ENCODE assay signal across 13 cellular contexts in genomic region chrX:110414273-110414672, GRCh38. TPM values are rescaled to one million over a fixed set of nuclear protein-coding genes. Genes with fewer than 3 reads are reported as not detected.
DNase-seq lines count a peak whose midpoint lies in the region; ATAC-seq and TF ChIP-seq lines count a peak whose summit lies in the region.
"Had no signal": no experiment of that assay in that cellular context is flagged by ENCODE, and none has a peak within 500 bp of the region (broad histone marks: within the 10 kb centered on the region; RNA-seq: fewer than 3 reads in every experiment).

No MANE protein-coding gene starts in this region.

- H3K36me3 ChIP-seq in OCI-LY3 (replicated peaks; ENCODE audit: low read depth, low read length) = no peaks in the 10 kb centered on the region
- no peaks in the 10 kb centered on the region for H3K36me3 ChIP-seq in uterus

- DNase-seq in uterus = no peak
- no peak for DNase-seq in GM10248 (ENCODE audit: extremely low spot score)
- DNase-seq in inferior parietal cortex (ENCODE audit: extremely low spot score) = no peak
- no peak for DNase-seq in stimulated activated CD4-positive, alpha-beta T cell treated with anti-CD3 and anti-CD28 coated beads, Interleukin-4, amount 100 ng/mL, for 24 hours
- DNase-seq: ACHN; activated CD4-positive, alpha-beta T cell treated with anti-CD3 and anti-CD28 coated beads, Interleukin-2, amount 50 U/mL, for 4 hours; activated naive CD4-positive, alpha-beta T cell treated with anti-CD3 and anti-CD28 coated beads for 36 hours; kidney glomerular epithelial cell; stimulated activated CD4-positive, alpha-beta T cell treated with anti-CD3 and anti-CD28 coated beads, Interleukin-12 subunit alpha, Interleukin-12 subunit beta, amount 100 ng/mL, for 4 hours had no signal

- H3K4me1 ChIP-seq in OCI-LY3 (ENCODE audit: low read length) (peaks cover 33% of the 10 kb centered on the region), uterus (no peaks in the 10 kb centered on the region)

- no peak overlapping the region for H3K9ac ChIP-seq in OCI-LY3 (ENCODE audit: low read length)

- peak overlapping the region; percentile 58 for H3K4me2 ChIP-seq in OCI-LY3 (ENCODE audit: low read length)

- no peaks in the 10 kb centered on the region for H3K79me2 ChIP-seq in OCI-LY3 (ENCODE audit: low read length)

- no peak for TF ChIP-seq POLR2A in uterus (IDR thresholded peaks at IDR 0.05)

- no peak for TF ChIP-seq CTCF in OCI-LY3 (IDR thresholded peaks at IDR 0.05; ENCODE audit: low read depth, low read length)
- no peak for TF ChIP-seq CTCF in uterus (IDR thresholded peaks at IDR 0.05)
- TF ChIP-seq CTCF in GM10248 (IDR thresholded peaks at IDR 0.05; ENCODE audit: control extremely low read depth, extremely low read depth, low read depth, missing control alignments) = no peak

- POLR2A ChIA-PET in GM10248 (lab: Yijun Ruan, JAX) = no interaction called here

- peak overlapping the region; percentile 20 for H3K4me3 ChIP-seq in OCI-LY3 (ENCODE audit: low read length)
- no peak overlapping the region for H3K4me3 ChIP-seq in uterus

- H4K20me1 ChIP-seq in OCI-LY3 (ENCODE audit: insufficient read depth, low read length) = no peaks in the 10 kb centered on the region

- ATAC-seq in GM18502 (IDR thresholded peaks at IDR 0.05; ENCODE audit: poor library complexity, unreplicated experiment) (peak; percentile 33), GM21390 (IDR thresholded peaks at IDR 0.05; ENCODE audit: unreplicated experiment) (peak; percentile 27), HG03025 (IDR thresholded peaks at IDR 0.05; ENCODE audit: low FRiP score, unreplicated experiment) (peak; percentile 7)

- no peaks in the 10 kb centered on the region for H3K9me3 ChIP-seq in OCI-LY3 (ENCODE audit: insufficient read depth, low read length)
- H3K9me3 ChIP-seq in uterus = no peaks in the 10 kb centered on the region

- intact Hi-C loops in uterus (cut with DNase I; ENCODE audit: low total_unique reads) = no loop called here

- H3K27ac ChIP-seq in OCI-LY3 (ENCODE audit: low read length) = peak overlapping the region; percentile 57
- no peak overlapping the region for H3K27ac ChIP-seq in uterus

- H2AFZ ChIP-seq in OCI-LY3 (ENCODE audit: low read depth, low read length) = no peak overlapping the region

- H3K27me3 ChIP-seq in OCI-LY3 (ENCODE audit: low read depth, low read length) (peaks cover 5% of the 10 kb centered on the region; the same call in 1 of the 2 replicates), uterus (no peaks in the 10 kb centered on the region)

- CTCF ChIA-PET in GM10248 (lab: Yijun Ruan, JAX) = interaction anchor here (1.4 to 16.1 kb wide), 3 partner anchors 18 to 268 kb away, joined by 3 to 450 read pairs (median 135); no protein-coding TSS in a partner anchor

RNA-seq across cellular contexts. Expression of gene RTL9, which starts 55.6 kb away (rescaled TPM):
- under 1 TPM in 2 of 4 donors, not detected in 2; 0.40 to 0.48 TPM for total RNA-seq in uterus
- total RNA-seq: activated naive CD4-positive, alpha-beta T cell treated with anti-CD3 and anti-CD28 coated beads for 36 hours had no signal
